ENCODE assay signal across 8 cellular contexts in the genomic region with DNA sequence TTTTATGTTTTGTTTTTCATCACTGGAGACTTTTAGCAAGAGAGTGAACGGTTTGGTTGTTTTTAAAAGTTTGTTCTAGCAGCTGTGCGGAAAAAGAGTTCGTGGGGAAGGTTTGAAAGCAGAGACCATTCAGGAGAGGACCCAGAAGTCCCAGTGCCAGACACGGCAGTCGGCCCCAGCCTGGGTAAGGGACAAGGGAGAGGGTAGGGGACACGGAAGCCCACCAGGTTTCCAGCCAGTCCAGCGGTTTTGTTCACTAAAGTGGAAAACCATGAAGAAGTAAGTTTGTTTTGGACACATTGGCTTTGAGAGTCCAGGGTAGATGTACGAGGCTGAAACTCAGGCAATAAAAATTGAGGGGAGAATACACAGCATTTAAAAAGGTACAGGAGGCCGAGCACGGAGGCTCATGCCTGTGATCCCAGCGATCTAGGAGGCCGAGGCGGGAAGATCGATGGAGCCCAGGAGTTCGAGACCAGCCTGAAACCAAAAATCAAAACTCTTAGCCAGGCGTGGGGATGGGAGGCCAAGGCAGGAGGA. TPM values are rescaled to one million over a fixed set of nuclear protein-coding genes. Genes with fewer than 3 reads are reported as not detected.
DNase-seq lines count a peak whose midpoint lies in the region; ATAC-seq, FAIRE-seq and TF ChIP-seq lines count a peak whose summit lies in the region.

No MANE protein-coding gene starts in this region.

- H3K36me3 ChIP-seq in keratinocyte (ENCODE audit: control insufficient read depth in 2 of 2, extremely low read depth in 1 of 2, insufficient read depth in 2 of 2, low read length in 2 of 2) (peaks cover 0 to 3% of the 10 kb centered on the region in 2 experiments), subcutaneous abdominal adipose tissue (ENCODE audit: control insufficient read depth in 5 of 5, insufficient read depth in 5 of 5, low read length in 5 of 5) (peaks cover 0 to 4% (median 0%) of the 10 kb centered on the region in 5 donors)

- H3K9me1 ChIP-seq in keratinocyte (ENCODE audit: control insufficient read depth, extremely low read depth, insufficient read depth, low read length) = no peaks in the 10 kb centered on the region

- no peaks in the 10 kb centered on the region for H4K20me1 ChIP-seq in keratinocyte (ENCODE audit: control insufficient read depth, extremely low read depth, insufficient read depth, low read length)

- H2AFZ ChIP-seq in keratinocyte (ENCODE audit: control insufficient read depth, low read length) = peak overlapping the region; percentile 70

- H3K27ac Mint-ChIP-seq in T-helper 1 cell treated with Interleukin-12 subunit alpha and Interleukin-12 subunit beta and Interleukin-4 antibody, amounts not matched to agents 30 μg/mL and 1 μg/mL, for 36 hours = peak overlapping the region; percentile 89
- peak overlapping the region; percentile 93 for H3K27ac Mint-ChIP-seq in activated naive CD8-positive, alpha-beta T cell

- peaks cover 10% of the 10 kb centered on the region for H3K79me2 ChIP-seq in keratinocyte (ENCODE audit: control insufficient read depth, insufficient read depth, low read length)

- dilution Hi-C loops in keratinocyte (cut with MboI; ENCODE audit: extremely low pct_ligation_motif_present, low sequenced_read_pairs) = no loop called here

- FAIRE-seq in keratinocyte (lab: Jason Lieb, UNC) = peak; percentile 36

- peaks cover 46% of the 10 kb centered on the region for H3K36me3 Mint-ChIP-seq in T-helper 1 cell treated with Interleukin-12 subunit alpha and Interleukin-12 subunit beta and Interleukin-4 antibody, amounts not matched to agents 30 μg/mL and 1 μg/mL, for 36 hours (ENCODE audit: low read depth)
- H3K36me3 Mint-ChIP-seq in activated naive CD8-positive, alpha-beta T cell = peaks cover under 1% of the 10 kb centered on the region

- H3K27ac ChIP-seq in keratinocyte (ENCODE audit: control insufficient read depth, insufficient read depth, low read length) (peak overlapping the region; percentile 55), subcutaneous abdominal adipose tissue (ENCODE audit: low read depth, low read length) (no peak overlapping the region)

- TF ChIP-seq CTCF in keratinocyte (optimal IDR thresholded peaks at IDR 0.05 in 1 of 3, IDR thresholded peaks at IDR 0.05 in 1 of 3, conservative IDR thresholded peaks at IDR 0.05 in 1 of 3; ENCODE audit: extremely low read depth in 1 of 3, insufficient read depth in 2 of 3, low read length in 3 of 3) = no peak

- peak overlapping the region; percentile 70 for H3K4me2 ChIP-seq in keratinocyte (ENCODE audit: control insufficient read depth, extremely low read depth, insufficient read depth, low read depth, low read length)

- peak overlapping the region; percentile 89 for H3K4me3 Mint-ChIP-seq in T-helper 1 cell treated with Interleukin-12 subunit alpha and Interleukin-12 subunit beta and Interleukin-4 antibody, amounts not matched to agents 30 μg/mL and 1 μg/mL, for 36 hours
- H3K4me3 Mint-ChIP-seq in activated naive CD8-positive, alpha-beta T cell = peak overlapping the region; percentile 97

- H3K27me3 ChIP-seq in keratinocyte (ENCODE audit: control insufficient read depth, extremely low read depth, insufficient read depth, low read length) (no peaks in the 10 kb centered on the region), subcutaneous abdominal adipose tissue (ENCODE audit: control insufficient read depth in 5 of 5, insufficient read depth in 4 of 5, low read length in 5 of 5) (no peaks in the 10 kb centered on the region)

- H3K9me3 ChIP-seq in keratinocyte (ENCODE audit: control insufficient read depth, low read depth, low read length) = no peaks in the 10 kb centered on the region
- no peaks in the 10 kb centered on the region for H3K9me3 ChIP-seq in subcutaneous abdominal adipose tissue (ENCODE audit: control insufficient read depth in 5 of 5, low read length in 5 of 5)

- peaks cover 3% of the 10 kb centered on the region for H3K27me3 Mint-ChIP-seq in T-helper 1 cell treated with Interleukin-12 subunit alpha and Interleukin-12 subunit beta and Interleukin-4 antibody, amounts not matched to agents 30 μg/mL and 1 μg/mL, for 36 hours (ENCODE audit: low read depth)
- H3K27me3 Mint-ChIP-seq in activated naive CD8-positive, alpha-beta T cell = no peaks in the 10 kb centered on the region

- ATAC-seq in HG03439 (IDR thresholded peaks at IDR 0.05; ENCODE audit: unreplicated experiment) = no peak

- peak overlapping the region in 1 of 3 experiments; percentile 29 for H3K4me3 ChIP-seq in keratinocyte (ENCODE audit: control insufficient read depth in 2 of 3, extremely low read depth in 1 of 3, insufficient read depth in 2 of 3, low read depth in 1 of 3, low read length in 3 of 3)
- peak overlapping the region; percentile 65 to 81 (median 69) for H3K4me3 ChIP-seq in subcutaneous abdominal adipose tissue (ENCODE audit: low read depth in 1 of 5, low read length in 5 of 5)

- H3K4me1 ChIP-seq in keratinocyte (ENCODE audit: control insufficient read depth, extremely low read depth, insufficient read depth, low read length) = peaks cover 11% of the 10 kb centered on the region
- H3K4me1 ChIP-seq in subcutaneous abdominal adipose tissue (ENCODE audit: control insufficient read depth in 5 of 5, insufficient read depth in 5 of 5, low read length in 5 of 5) = peaks cover 5 to 36% (median 29%) of the 10 kb centered on the region in 5 donors

- H3K4me1 Mint-ChIP-seq in T-helper 1 cell treated with Interleukin-12 subunit alpha and Interleukin-12 subunit beta and Interleukin-4 antibody, amounts not matched to agents 30 μg/mL and 1 μg/mL, for 36 hours (ENCODE audit: low read depth) = peaks cover 51% of the 10 kb centered on the region
- H3K4me1 Mint-ChIP-seq in activated naive CD8-positive, alpha-beta T cell (ENCODE audit: low read depth) = peaks cover 48% of the 10 kb centered on the region

- no peak for DNase-seq in T-helper 1 cell
- no peak for DNase-seq in keratinocyte (ENCODE audit: low read depth, low spot score)
- no peak for DNase-seq in NOMO-1 treated with dmso at 0.1 percent for 144 hours (lab: John Stamatoyannopoulos, UW; ENCODE audit: unreplicated experiment)
- DNase-seq in NCI-H1417 treated with DMSO at 0.1 percent for 48 hours (lab: John Stamatoyannopoulos, UW) = no peak

- H3K9ac ChIP-seq in keratinocyte (ENCODE audit: control insufficient read depth, extremely low read depth, insufficient read depth, low read length) (peak overlapping the region; percentile 20), subcutaneous abdominal adipose tissue (ENCODE audit: low read length in 5 of 5) (peak overlapping the region in 4 of 5 donors; percentile 49 to 71 (median 64))

- no peaks in the 10 kb centered on the region for H3K9me3 Mint-ChIP-seq in T-helper 1 cell treated with Interleukin-12 subunit alpha and Interleukin-12 subunit beta and Interleukin-4 antibody, amounts not matched to agents 30 μg/mL and 1 μg/mL, for 36 hours
- no peaks in the 10 kb centered on the region for H3K9me3 Mint-ChIP-seq in activated naive CD8-positive, alpha-beta T cell (ENCODE audit: low read depth)

RNA-seq across cellular contexts. Expression of a gene that starts 36.4 kb away (rescaled TPM):
- 0.86 to 3.4 TPM (median 1.3 TPM) in 3 replicates for polyA plus RNA-seq in keratinocyte
- polyA plus RNA-seq in keratinocyte (2011; ENCODE audit: low read depth) = 0.66 TPM
- 1.4 and 2.5 TPM in 2 replicates for polyA plus RNA-seq in keratinocyte (2011; cell fraction: cytosol; rRNA removed)
- 0.93 and 1.3 TPM in 2 replicates for polyA plus RNA-seq in keratinocyte (2011; cell fraction: nucleus; rRNA removed)
- 0.69 and 7.1 TPM in 2 replicates for polyA plus RNA-seq in keratinocyte (2012; ENCODE audit: low replicate concordance)
- polyA minus RNA-seq in keratinocyte = 1.3 to 3.9 TPM (median 1.7 TPM) in 3 replicates
- 2.5 TPM for polyA minus RNA-seq in keratinocyte (2011; cell fraction: cytosol; rRNA and poly(A)+ RNA removed)
- 0.32 and 1.1 TPM in 2 replicates for polyA minus RNA-seq in keratinocyte (2011; cell fraction: nucleus; rRNA and poly(A)+ RNA removed)

RNA-seq across cellular contexts. Expression of a gene that starts 56.8 kb away (rescaled TPM):
- polyA plus RNA-seq in keratinocyte = 0.31 to 1.2 TPM (median 0.94 TPM) in 3 replicates
- polyA plus RNA-seq in keratinocyte (2011; ENCODE audit: low read depth) = not detected
- polyA plus RNA-seq in keratinocyte (2011; cell fraction: cytosol; rRNA removed) = 0.22 and 0.70 TPM in 2 replicates
- polyA plus RNA-seq in keratinocyte (2011; cell fraction: nucleus; rRNA removed) = 0.69 and 0.77 TPM in 2 replicates
- polyA plus RNA-seq in keratinocyte (2012; ENCODE audit: low replicate concordance) = 0.24 and 0.64 TPM in 2 replicates
- polyA minus RNA-seq in keratinocyte = 0.38 to 0.63 TPM in 2 of 3 replicates, not detected in the other
- polyA minus RNA-seq in keratinocyte (2011; cell fraction: cytosol; rRNA and poly(A)+ RNA removed) = not detected
- 0.84 and 1.4 TPM in 2 replicates for polyA minus RNA-seq in keratinocyte (2011; cell fraction: nucleus; rRNA and poly(A)+ RNA removed)
